In the genomic region with DNA sequence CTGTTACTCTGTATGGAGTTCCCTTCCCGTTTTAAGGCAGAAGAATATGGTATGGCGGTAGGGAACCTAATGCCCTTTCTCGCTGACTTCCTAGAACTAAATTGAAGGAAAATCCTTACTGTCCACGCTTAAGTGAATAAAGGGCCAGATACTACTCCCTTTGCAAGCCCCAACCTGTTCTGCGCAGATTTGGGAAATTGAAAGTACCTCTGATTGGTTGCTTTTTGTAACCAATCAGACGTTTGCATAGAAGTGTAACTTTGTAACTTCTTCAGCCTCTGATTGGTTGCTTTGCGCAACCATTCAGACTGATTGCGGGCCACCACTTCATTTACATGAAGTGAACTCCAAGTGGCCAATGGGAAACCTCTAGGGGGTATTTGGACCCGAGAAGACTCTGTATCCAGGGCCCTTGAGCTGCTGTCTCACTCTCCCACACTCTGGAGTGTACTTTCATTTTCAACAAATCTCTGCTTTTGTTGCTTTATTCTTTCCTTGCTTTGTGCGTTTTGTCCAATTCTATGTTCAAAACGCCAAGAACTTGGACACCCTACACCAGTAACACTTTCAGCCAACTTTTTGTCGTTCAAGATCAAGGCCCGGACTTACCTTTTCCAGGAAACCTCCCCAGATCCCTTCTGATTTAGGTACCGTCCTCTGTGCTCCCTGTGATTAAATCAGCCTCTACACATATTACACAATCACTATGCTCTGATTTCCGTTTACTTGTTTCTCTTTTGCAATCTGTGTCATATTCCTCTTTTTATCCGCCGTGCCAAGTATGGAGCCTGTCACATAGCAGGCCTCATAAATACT, we compare ENCODE assay signal across 8 cellular contexts. TPM values are rescaled to one million over a fixed set of nuclear protein-coding genes. Genes with fewer than 3 reads are reported as not detected.
DNase-seq lines count a peak whose midpoint lies in the region; ATAC-seq and TF ChIP-seq lines count a peak whose summit lies in the region.

No MANE protein-coding gene starts in this region.

- H3K23ac ChIP-seq in mesenchymal stem cell (ENCODE audit: low read length in 2 of 2): no peak overlapping the region

- in situ Hi-C loops in brain microvascular endothelial cell (cut with HindIII; ENCODE audit: low pct_ligation_motif_present, low sequenced_read_pairs): no loop called here

- H3K9me3 ChIP-seq in MG63 (no peaks in the 10 kb centered on the region), adrenal gland (replicated peaks in 1 of 3) (no peaks in the 10 kb centered on the region), mesenchymal stem cell (ENCODE audit: control insufficient read depth, low read length) (no peaks in the 10 kb centered on the region)

- peak overlapping the region; percentile 47 for H3K4me2 ChIP-seq in mesenchymal stem cell (ENCODE audit: low read length, poor library complexity, severe bottlenecking)

- H3K4me1 ChIP-seq in adrenal gland (replicated peaks in 1 of 2): peaks cover 9 to 28% of the 10 kb centered on the region in 2 donors
- peaks cover 5% of the 10 kb centered on the region for H3K4me1 ChIP-seq in mesenchymal stem cell (ENCODE audit: control insufficient read depth, insufficient read depth, low read depth, low read length)

- no peak overlapping the region for H2BK5ac ChIP-seq in mesenchymal stem cell (ENCODE audit: low read depth, low read length, poor library complexity, severe bottlenecking)

- peaks cover 13% of the 10 kb centered on the region for H3K36me3 ChIP-seq in MG63
- peaks cover 0 to 2% of the 10 kb centered on the region in 2 donors for H3K36me3 ChIP-seq in adrenal gland (replicated peaks in 1 of 2)
- H3K36me3 ChIP-seq in mesenchymal stem cell (ENCODE audit: control insufficient read depth in 1 of 2, insufficient read depth in 2 of 2, low read depth in 1 of 2, low read length in 2 of 2): peaks cover 0 to 10% of the 10 kb centered on the region in 2 experiments
- peaks cover 6% of the 10 kb centered on the region for H3K36me3 ChIP-seq in brain microvascular endothelial cell (replicated peaks)

- H3K79me1 ChIP-seq in mesenchymal stem cell (replicated peaks; ENCODE audit: low read length, poor library complexity, severe bottlenecking): peaks cover 2% of the 10 kb centered on the region

- H4K8ac ChIP-seq in mesenchymal stem cell (ENCODE audit: low read length): no peak overlapping the region

- H2BK15ac ChIP-seq in mesenchymal stem cell (ENCODE audit: low read depth, poor library complexity, severe bottlenecking): no peak overlapping the region

- H2BK120ac ChIP-seq in mesenchymal stem cell (ENCODE audit: low read depth, low read length): no peak overlapping the region

- no peak overlapping the region for H2BK12ac ChIP-seq in mesenchymal stem cell (ENCODE audit: low read length in 2 of 2)

- no peak overlapping the region for H3K4ac ChIP-seq in mesenchymal stem cell (ENCODE audit: low read depth in 1 of 2, low read length in 2 of 2)

- no peaks in the 10 kb centered on the region for H3K27me3 ChIP-seq in MG63
- no peaks in the 10 kb centered on the region for H3K27me3 ChIP-seq in adrenal gland
- no peaks in the 10 kb centered on the region for H3K27me3 ChIP-seq in mesenchymal stem cell (ENCODE audit: control insufficient read depth in 1 of 2, insufficient read depth in 1 of 2, low read length in 2 of 2)
- H3K27me3 ChIP-seq in brain microvascular endothelial cell (replicated peaks): no peaks in the 10 kb centered on the region

- H3K27ac ChIP-seq in adrenal gland (peak overlapping the region in 2 of 5 donors; percentile 89 to 90), mesenchymal stem cell (ENCODE audit: low read length, poor library complexity, severe bottlenecking) (no peak overlapping the region), brain microvascular endothelial cell (no peak overlapping the region)

- H3K18ac ChIP-seq in mesenchymal stem cell (ENCODE audit: low read depth in 1 of 2, low read length in 2 of 2): no peak overlapping the region

- intact Hi-C loops in adrenal gland (cut with DNase I): no loop called here

- 80 to 83% (median 82%) methylated on average over 17 of the region's 17 CpGs for WGBS in adrenal gland, 4 donors
- WGBS in mesenchymal stem cell: 96% methylated on average over 17 of the region's 17 CpGs

- H2AFZ ChIP-seq in mesenchymal stem cell (ENCODE audit: low read depth, low read length): no peak overlapping the region

- H2AK5ac ChIP-seq in mesenchymal stem cell (ENCODE audit: low read length, severe bottlenecking): no peak overlapping the region

- no peak overlapping the region for H4K91ac ChIP-seq in mesenchymal stem cell (ENCODE audit: low read length)

- peak overlapping the region; percentile 77 for H3K4me3 ChIP-seq in MG63
- peak overlapping the region in 1 of 4 donors; percentile 91 for H3K4me3 ChIP-seq in adrenal gland
- H3K4me3 ChIP-seq in mesenchymal stem cell (ENCODE audit: insufficient read depth in 1 of 2, low read depth in 1 of 2, low read length in 2 of 2): peak overlapping the region in 1 of 2 experiments; percentile 98
- no peak overlapping the region for H3K4me3 ChIP-seq in brain microvascular endothelial cell (ENCODE audit: low read depth, low read length)

- no peak for ATAC-seq in HG03159 (IDR thresholded peaks at IDR 0.05; ENCODE audit: unreplicated experiment)
- ATAC-seq in HG03457 (IDR thresholded peaks at IDR 0.05; ENCODE audit: unreplicated experiment): no peak

- DNase-seq in Ammon's horn (ENCODE audit: low spot score) (peak; percentile 5), MG63 (no peak), adrenal gland (peak in 4 of 7 donors; percentile 32 to 57 (median 38)), mesenchymal stem cell (no peak), brain microvascular endothelial cell (no peak)
- no peak for DNase-seq in stimulated activated CD4-positive, alpha-beta T cell treated with anti-CD3 and anti-CD28 coated beads, Interleukin-1b, Interleukin-23, amount 100 ng/mL, for 48 hours

- TF ChIP-seq POLR2A in adrenal gland (IDR thresholded peaks at IDR 0.05): no peak

- H3K14ac ChIP-seq in mesenchymal stem cell (ENCODE audit: low read length in 2 of 2): no peak overlapping the region

- TF ChIP-seq CTCF in adrenal gland (IDR thresholded peaks at IDR 0.05): no peak
- TF ChIP-seq CTCF in brain microvascular endothelial cell (IDR thresholded peaks at IDR 0.05; ENCODE audit: low read depth, low read length, missing control alignments): no peak

- H3K9ac ChIP-seq in mesenchymal stem cell (ENCODE audit: low read length): no peak overlapping the region

RNA-seq across cellular contexts. Expression of gene TMEM33, which starts 1.0 kb away (rescaled TPM):
- 28.1 and 37.9 TPM in 2 replicates for total RNA-seq in MG63 (2014; rRNA removed; shearing (Covaris generic); ENCODE audit: low replicate concordance)
- 10 to 100 TPM; 19.1 to 82.1 (median 58.1) TPM for total RNA-seq in adrenal gland
- polyA plus RNA-seq in adrenal gland: 10 to 100 TPM in 1 of 3 donors, 1 to 10 TPM in 2; 6.5 to 77.7 (median 8.6) TPM
- polyA plus RNA-seq in mesenchymal stem cell (2013, experiment 1 of 2): 49.6 TPM
- 49.8 TPM for polyA plus RNA-seq in mesenchymal stem cell (2013, experiment 2 of 2)

RNA-seq across cellular contexts. Expression of gene DCAF4L1, which starts 47.4 kb away (rescaled TPM):
- total RNA-seq in MG63 (2014; rRNA removed; shearing (Covaris generic); ENCODE audit: low replicate concordance): 0.03 and 0.37 TPM in 2 replicates
- under 1 TPM in 5 of 8 donors, not detected in 3; 0.04 to 0.23 (median 0.08) TPM for total RNA-seq in adrenal gland
- polyA plus RNA-seq in adrenal gland: under 1 TPM; 0.24 to 0.40 (median 0.35) TPM
- polyA plus RNA-seq in mesenchymal stem cell (2013, experiment 1 of 2): 0.03 TPM
- under 0.01 TPM for polyA plus RNA-seq in mesenchymal stem cell (2013, experiment 2 of 2)

RNA-seq across cellular contexts. Expression of gene SLC30A9, which starts 56.1 kb away (rescaled TPM):
- total RNA-seq in MG63 (2014; rRNA removed; shearing (Covaris generic); ENCODE audit: low replicate concordance): 16.3 and 32.2 TPM in 2 replicates
- total RNA-seq in adrenal gland: 100 to 1,000 TPM in 2 of 8 donors, 10 to 100 TPM in 6; 44.4 to 157 (median 72.9) TPM
- polyA plus RNA-seq in adrenal gland: 100 to 1,000 TPM in 1 of 3 donors, 10 to 100 TPM in 2; 12.5 to 121 (median 14.8) TPM
- polyA plus RNA-seq in mesenchymal stem cell (2013, experiment 1 of 2): 34.9 TPM
- polyA plus RNA-seq in mesenchymal stem cell (2013, experiment 2 of 2): 35.7 TPM

Comparison
In these comparisons a context has a peak if more than half of its experiments do, and no peak if none do; other contexts are left out.
1. DNase-seq: peak in Ammon's horn (single experiment) and adrenal gland (4 of 7); none in MG63 (single experiment), mesenchymal stem cell (single experiment), brain microvascular endothelial cell (single experiment) and stimulated activated CD4-positive, alpha-beta T cell treated with anti-CD3 and anti-CD28 coated beads, Interleukin-1b, Interleukin-23, amount 100 ng/mL, for 48 hours (single experiment).